In genomic region chr15:70424937-70425411, GRCh38 we compare ENCODE assay signal across 13 cellular contexts.
DNase-seq lines count a peak whose midpoint lies in the region; ATAC-seq, FAIRE-seq and TF ChIP-seq lines count a peak whose summit lies in the region.
"Had no signal": no experiment of that assay in that cellular context is flagged by ENCODE, and none has a peak within 500 bp of the region (broad histone marks: within the 10 kb centered on the region; RNA-seq: fewer than 3 reads in every experiment).

No MANE protein-coding gene starts in this region.

- peaks cover 5% of the 10 kb centered on the region for H3K9me3 Mint-ChIP-seq in type B pancreatic cell

- no TSS peak for BruUV-seq in K562 (replicated peaks; lab: Mats Ljungman, UMichigan)

- no peak overlapping the region for H3K4me3 ChIP-seq in K562
- H3K4me3 ChIP-seq: lung, spleen, vagina had no signal

- no peaks in the 10 kb centered on the region for H4K20me1 ChIP-seq in K562 (replicated peaks; ENCODE audit: control insufficient read depth, insufficient read depth, low read length)

- H3K9ac ChIP-seq in K562 (ENCODE audit: insufficient read depth in 1 of 2, low read depth in 2 of 2, low read length in 2 of 2): no peak overlapping the region

- no peaks in the 10 kb centered on the region for H3K9me3 ChIP-seq in K562 (replicated peaks; ENCODE audit: control insufficient read depth, insufficient read depth, low read depth, low read length)
- H3K9me3 ChIP-seq: vagina had no signal

- H3K4me3 Mint-ChIP-seq in type B pancreatic cell: no peak overlapping the region

- in situ Hi-C loops in K562 (cut with MboI): no loop called here

- no peak overlapping the region for H3K27ac Mint-ChIP-seq in type B pancreatic cell

- no peak for ATAC-seq in K562

- DNase-seq in stimulated activated CD4-positive, alpha-beta T cell treated with anti-CD3 and anti-CD28 coated beads, Interleukin-12 subunit alpha, Interleukin-12 subunit beta, amount 100 ng/mL, for 48 hours (ENCODE audit: low read depth in 2 of 3, low spot score in 1 of 3): peak in 2 of 3 donors; percentile 9 to 10
- DNase-seq in stimulated activated CD4-positive, alpha-beta T cell treated with anti-CD3 and anti-CD28 coated beads, Interleukin-2, amount 100 ng/mL, for 48 hours: no peak
- peak; percentile 72 for DNase-seq in OCI-M1 (lab: John Stamatoyannopoulos, UW)
- DNase-seq in K562 (ENCODE audit: extremely low read depth in 1 of 4, low spot score in 3 of 4): no peak
- no peak for DNase-seq in T1000 (lab: John Stamatoyannopoulos, UW)
- no peak for DNase-seq in type B pancreatic cell (ENCODE audit: extremely low spot score, unreplicated experiment)
- no peak for DNase-seq in urothelium cell line (ENCODE audit: low spot score)
- no peak for DNase-seq in NCI-H2171 treated with DMSO at 0.1 percent for 48 hours (lab: John Stamatoyannopoulos, UW)
- DNase-seq: IMR-90, NCI-H2029 treated with DMSO at 0.1 percent for 48 hours, spleen had no signal

- no peak for TF ChIP-seq RAD21 in K562 (CRISPR knock-in tag; conservative IDR thresholded peaks at IDR 0.05 in 1 of 2, IDR thresholded peaks at IDR 0.05 in 1 of 2)

- no peak overlapping the region for H3K4me2 ChIP-seq in K562 (ENCODE audit: insufficient read depth, low read length)

- WGBS in K562 (ENCODE audit: insufficient coverage, low coverage, missing lambda C conversion rate): 2% methylated on average over 4 of the region's 4 CpGs

- no peaks in the 10 kb centered on the region for H3K36me3 ChIP-seq in K562 (ENCODE audit: control insufficient read depth, insufficient read depth, low read length)
- H3K36me3 ChIP-seq: spleen, vagina had no signal

- FAIRE-seq in K562 (lab: Jason Lieb, UNC) (no peak), urothelium cell line (lab: Jason Lieb, UNC) (no peak)

- TF ChIP-seq EP300 in K562 (IDR thresholded peaks at IDR 0.05; ENCODE audit: low read length): no peak

- no peaks in the 10 kb centered on the region for H3K9me1 ChIP-seq in K562 (ENCODE audit: control insufficient read depth, insufficient read depth, low read length)

- H3K4me1 ChIP-seq in K562 (replicated peaks in 1 of 2; ENCODE audit: control insufficient read depth in 2 of 2, insufficient read depth in 2 of 2, low read length in 2 of 2): peaks cover 0 to 3% of the 10 kb centered on the region in 2 experiments; a peak in 3 of 5 replicates
- H3K4me1 ChIP-seq: vagina had no signal

- no peaks in the 10 kb centered on the region for H3K36me3 Mint-ChIP-seq in type B pancreatic cell

- peaks cover 0 to 4% of the 10 kb centered on the region in 2 experiments; a peak in 1 of 5 replicates for H3K27me3 ChIP-seq in K562 (ENCODE audit: control insufficient read depth in 2 of 2, insufficient read depth in 2 of 2, low read length in 2 of 2)
- H3K27me3 ChIP-seq: vagina had no signal

- peaks cover 20% of the 10 kb centered on the region for H3K4me1 Mint-ChIP-seq in type B pancreatic cell (ENCODE audit: unreplicated experiment)

- H3K27ac ChIP-seq in K562 (ENCODE audit: extremely low read depth, low read depth, low read length): no peak overlapping the region
- H3K27ac ChIP-seq: spleen, vagina had no signal

- TF ChIP-seq CTCF in K562 (IDR thresholded peaks at IDR 0.05 in 2 of 3, conservative IDR thresholded peaks at IDR 0.05 in 1 of 3; ENCODE audit: insufficient read depth in 2 of 3, low read depth in 1 of 3, low read length in 3 of 3): no peak
- TF ChIP-seq CTCF in type B pancreatic cell (conservative IDR thresholded peaks at IDR 0.05): no peak

- H3K27me3 Mint-ChIP-seq in type B pancreatic cell: peaks cover 35% of the 10 kb centered on the region

- CTCF ChIA-PET in K562 (lab: Yijun Ruan, JAX; ENCODE audit: low intra/inter-chr PET ratio): no interaction called here

- intact Hi-C loops in K562 (cut with micrococcal nuclease): no loop called here

- no peak overlapping the region for H2AFZ ChIP-seq in K562 (ENCODE audit: low read depth, low read length)

- POLR2A ChIA-PET in K562 (lab: Yijun Ruan, JAX): interaction anchor here (0.6 to 1.7 kb wide), 3 partner anchors 18 to 152 kb away, joined by 4 to 5 read pairs (median 5); no protein-coding TSS in a partner anchor

- no peak for TF ChIP-seq POLR2A in K562 (conservative IDR thresholded peaks at IDR 0.05)

- H3K79me2 ChIP-seq in K562 (ENCODE audit: control insufficient read depth, insufficient read depth, low read length): no peaks in the 10 kb centered on the region

TF ChIP-seq in K562, 482 proteins besides CTCF, POLR2A, EP300 and RAD21:
- no peak for TF ChIP-seq ZNF699 (CRISPR knock-in tag; IDR thresholded peaks at IDR 0.05; ENCODE audit: insufficient replicate concordance)
- TF ChIP-seq NR2C2 (CRISPR knock-in tag; IDR thresholded peaks at IDR 0.05): no peak
- TF ChIP-seq NR2C2 (tag; IDR thresholded peaks at IDR 0.05): 0 out of 2 replicates have a peak, but pooled peaks have one; percentile 22
- no peak for TF ChIP-seq HDAC6 (IDR thresholded peaks at IDR 0.05; ENCODE audit: low read depth, low read length)
- no peak for TF ChIP-seq THRB (CRISPR knock-in tag; conservative IDR thresholded peaks at IDR 0.05)
- TF ChIP-seq ZFX (CRISPR knock-in tag; IDR thresholded peaks at IDR 0.05): no peak
- peak; percentile 98 for TF ChIP-seq ZNF766 (CRISPR knock-in tag; conservative IDR thresholded peaks at IDR 0.05)
- TF ChIP-seq SPI1 (IDR thresholded peaks at IDR 0.05; ENCODE audit: borderline replicate concordance, low read depth, low read length): 0 out of 2 replicates have a peak, but pooled peaks have one; percentile 13
- TF ChIP-seq ZBTB33 (CRISPR knock-in tag; IDR thresholded peaks at IDR 0.05): no peak
- TF ChIP-seq ZNF445 (CRISPR knock-in tag; IDR thresholded peaks at IDR 0.05; ENCODE audit: low read depth): no peak
- TF ChIP-seq EP400 (IDR thresholded peaks at IDR 0.05): no peak
- no peak for TF ChIP-seq BRF2 (IDR thresholded peaks at IDR 0.05; ENCODE audit: borderline replicate concordance, insufficient read depth, insufficient read length)
- TF ChIP-seq USF2 (CRISPR knock-in tag; IDR thresholded peaks at IDR 0.05): 0 out of 2 replicates have a peak, but pooled peaks have one; percentile 9
TF ChIP-seq in K562: peak in this region for 4.

Comparison
In these comparisons a context has a peak if more than half of its experiments do, and no peak if none do; other contexts are left out.
1. DNase-seq: peak in stimulated activated CD4-positive, alpha-beta T cell treated with anti-CD3 and anti-CD28 coated beads, Interleukin-12 subunit alpha, Interleukin-12 subunit beta, amount 100 ng/mL, for 48 hours (2 of 3) and OCI-M1 (single experiment); none in stimulated activated CD4-positive, alpha-beta T cell treated with anti-CD3 and anti-CD28 coated beads, Interleukin-2, amount 100 ng/mL, for 48 hours (0 of 2), K562 (0 of 4), T1000 (single experiment), type B pancreatic cell (single experiment), urothelium cell line (single experiment) and NCI-H2171 treated with DMSO at 0.1 percent for 48 hours (single experiment).